ENCODE assay signal across 16 cellular contexts in genomic region chr7:111053035-111053434, GRCh38. TPM values are rescaled to one million over a fixed set of nuclear protein-coding genes. Genes with fewer than 3 reads are reported as not detected.
DNase-seq lines count a peak whose midpoint lies in the region; ATAC-seq and TF ChIP-seq lines count a peak whose summit lies in the region.
"Had no signal": no experiment of that assay in that cellular context is flagged by ENCODE, and none has a peak within 500 bp of the region (broad histone marks: within the 10 kb centered on the region; RNA-seq: fewer than 3 reads in every experiment).

No MANE protein-coding gene starts in this region.

- no peak for ATAC-seq in activated CD4-positive, CD25-positive, alpha-beta regulatory T cell treated with anti-CD3 and anti-CD28 coated beads, Interleukin-2, amount 50 U/mL, for 24 hours
- ATAC-seq in GM19023 (IDR thresholded peaks at IDR 0.05; ENCODE audit: unreplicated experiment) = no peak
- ATAC-seq: A549 had no signal

- no peak for TF ChIP-seq CTCF in GM20000 (IDR thresholded peaks at IDR 0.05; ENCODE audit: extremely low read depth, missing control alignments)

- DNase-seq in NCI-H2171 treated with DMSO at 0.1 percent for 48 hours (lab: John Stamatoyannopoulos, UW) (peak; percentile 67), NCI-H2171 (lab: John Stamatoyannopoulos, UW) (no peak), NCI-H69 (lab: John Stamatoyannopoulos, UW) (peak; percentile 57), dermis blood vessel endothelial cell (peak; percentile 5), GM20000 (ENCODE audit: low spot score) (no peak)
- DNase-seq: GM23248, MG63, NCI-H1436, NCI-H187 treated with DMSO at 0.1 percent for 48 hours, NCI-H2107, NCI-H446, NCI-H526, Right ventricle myocardium superior had no signal

RNA-seq across cellular contexts. Expression of gene LRRN3, which starts 37.9 kb away (rescaled TPM):
- 0.05 TPM in 1 of 2 replicates, not detected in the other for total RNA-seq in dermis blood vessel endothelial cell

Comparison
In these comparisons a context has a peak if more than half of its experiments do, and no peak if none do; other contexts are left out.
1. DNase-seq: peak in NCI-H2171 treated with DMSO at 0.1 percent for 48 hours (single experiment), NCI-H69 (single experiment) and dermis blood vessel endothelial cell (single experiment); none in NCI-H2171 (single experiment) and GM20000 (single experiment).